10 cellular contexts compared by ENCODE assay signal in genomic region chr9:98374385-98375051, GRCh38.
DNase-seq lines count a peak whose midpoint lies in the region; ATAC-seq, FAIRE-seq and TF ChIP-seq lines count a peak whose summit lies in the region.
"Had no signal": no experiment of that assay in that cellular context is flagged by ENCODE, and none has a peak within 500 bp of the region (broad histone marks: within the 10 kb centered on the region; RNA-seq: fewer than 3 reads in every experiment).

No MANE protein-coding gene starts in this region.

- ATAC-seq in pancreas: peak; percentile 90 to 94 (median 94)

- H3K27ac Mint-ChIP-seq in activated naive CD4-positive, alpha-beta T cell treated with anti-CD3 and anti-CD28 coated beads, Interleukin-2, amount 10 ng/mL, durations not matched to agents 7 days and 5 days: no peak overlapping the region

- DNase-seq in ELR (ENCODE audit: low read depth): peak; percentile 97
- peak; percentile 92 for DNase-seq in NCI-H460 (ENCODE audit: extremely low read depth, low read depth)
- DNase-seq in epithelial cell of esophagus (ENCODE audit: low read depth): peak; percentile 86
- DNase-seq in pancreas: peak in 4 of 6 donors; percentile 46 to 78 (median 68)
- DNase-seq in activated naive CD4-positive, alpha-beta T cell treated with anti-CD3 and anti-CD28 coated beads, Interleukin-2, amount 10 ng/mL, durations not matched to agents 7 days and 5 days: no peak
- DNase-seq in thyroid gland: no peak
- no peak for DNase-seq in ovary
- no peak for DNase-seq in SKM-1 (lab: John Stamatoyannopoulos, UW; ENCODE audit: unreplicated experiment)
- DNase-seq: activated T-cell treated with anti-CD3 and anti-CD28 coated beads for 4 hours, posterior cingulate gyrus had no signal

- TF ChIP-seq EP300 in ovary (IDR thresholded peaks at IDR 0.05): no peak

- no peak for FAIRE-seq in pancreas (lab: Jason Lieb, UNC)

- no peak for TF ChIP-seq CTCF in epithelial cell of esophagus (IDR thresholded peaks at IDR 0.05; ENCODE audit: insufficient read depth, low read depth, low read length, missing control alignments)
- TF ChIP-seq CTCF in pancreas (IDR thresholded peaks at IDR 0.05): no peak
- TF ChIP-seq CTCF in thyroid gland (IDR thresholded peaks at IDR 0.05): no peak
- TF ChIP-seq CTCF in ovary (IDR thresholded peaks at IDR 0.05): no peak

- H3K27me3 ChIP-seq in pancreas (no peaks in the 10 kb centered on the region), thyroid gland (no peaks in the 10 kb centered on the region), ovary (no peaks in the 10 kb centered on the region)

- H3K36me3 ChIP-seq in pancreas (no peaks in the 10 kb centered on the region), thyroid gland (no peaks in the 10 kb centered on the region), ovary (no peaks in the 10 kb centered on the region)

- H3K4me1 ChIP-seq in pancreas (peaks cover 4 to 18% (median 10%) of the 10 kb centered on the region in 3 donors), thyroid gland (no peaks in the 10 kb centered on the region), ovary (ENCODE audit: insufficient read depth) (no peaks in the 10 kb centered on the region)

- WGBS in pancreas, 2 donors: 9 to 12% methylated on average over 10 of the region's 10 CpGs
- WGBS in thyroid gland, 2 donors: 54 to 64% methylated on average over 10 of the region's 10 CpGs
- WGBS in ovary, 3 donors: 7 to 28% (median 11%) methylated on average over 10 of the region's 10 CpGs

- CTCF ChIA-PET in activated naive CD4-positive, alpha-beta T cell treated with anti-CD3 and anti-CD28 coated beads, Interleukin-2, amount 10 ng/mL, durations not matched to agents 7 days and 5 days (lab: Charles Lee): no interaction called here

- H3K9me3 Mint-ChIP-seq in activated naive CD4-positive, alpha-beta T cell treated with anti-CD3 and anti-CD28 coated beads, Interleukin-2, amount 10 ng/mL, durations not matched to agents 7 days and 5 days: no peaks in the 10 kb centered on the region

- H3K36me3 Mint-ChIP-seq in activated naive CD4-positive, alpha-beta T cell treated with anti-CD3 and anti-CD28 coated beads, Interleukin-2, amount 10 ng/mL, durations not matched to agents 7 days and 5 days: no peaks in the 10 kb centered on the region

- H3K27ac ChIP-seq in pancreas: peak overlapping the region in 1 of 4 donors; percentile 44
- H3K27ac ChIP-seq in thyroid gland: no peak overlapping the region
- no peak overlapping the region for H3K27ac ChIP-seq in ovary

- no peak overlapping the region for H3K4me3 Mint-ChIP-seq in activated naive CD4-positive, alpha-beta T cell treated with anti-CD3 and anti-CD28 coated beads, Interleukin-2, amount 10 ng/mL, durations not matched to agents 7 days and 5 days

- H3K9me3 ChIP-seq in pancreas (no peaks in the 10 kb centered on the region), thyroid gland (no peaks in the 10 kb centered on the region), ovary (no peaks in the 10 kb centered on the region)

- peaks cover 8% of the 10 kb centered on the region for H3K27me3 Mint-ChIP-seq in activated naive CD4-positive, alpha-beta T cell treated with anti-CD3 and anti-CD28 coated beads, Interleukin-2, amount 10 ng/mL, durations not matched to agents 7 days and 5 days

- no peaks in the 10 kb centered on the region for H3K4me1 Mint-ChIP-seq in activated naive CD4-positive, alpha-beta T cell treated with anti-CD3 and anti-CD28 coated beads, Interleukin-2, amount 10 ng/mL, durations not matched to agents 7 days and 5 days

- H3K4me3 ChIP-seq in epithelial cell of esophagus (ENCODE audit: low read length) (no peak overlapping the region), pancreas (no peak overlapping the region), thyroid gland (replicated peaks in 1 of 3) (no peak overlapping the region), ovary (no peak overlapping the region)

- intact Hi-C loops in pancreas (cut with DNase I): no loop called here
- intact Hi-C loops in thyroid gland (cut with DNase I): no loop called here
- intact Hi-C loops in ovary (cut with DNase I): no loop called here

- TF ChIP-seq POLR2A in thyroid gland (IDR thresholded peaks at IDR 0.05): no peak
- TF ChIP-seq POLR2A in ovary (IDR thresholded peaks at IDR 0.05): no peak

Comparison
In these comparisons a context has a peak if more than half of its experiments do, and no peak if none do; other contexts are left out.
1. DNase-seq: peak in ELR (single experiment), NCI-H460 (single experiment), epithelial cell of esophagus (single experiment) and pancreas (4 of 6); none in activated naive CD4-positive, alpha-beta T cell treated with anti-CD3 and anti-CD28 coated beads, Interleukin-2, amount 10 ng/mL, durations not matched to agents 7 days and 5 days (single experiment), thyroid gland (0 of 2), ovary (0 of 5) and SKM-1 (single experiment).